37 cellular contexts compared by ENCODE assay signal in genomic region chr6:123625697-123626096, GRCh38. TPM values are rescaled to one million over a fixed set of nuclear protein-coding genes. Genes with fewer than 3 reads are reported as not detected.
"Had no signal": no experiment of that assay in that cellular context is flagged by ENCODE, and none has a peak within 500 bp of the region (broad histone marks: within the 10 kb centered on the region; RNA-seq: fewer than 3 reads in every experiment).

No MANE protein-coding gene starts in this region.

- H3K27ac ChIP-seq: KMS-11 had no signal

- DNase-seq: Karpas-422, Kasumi-1, KG1, MG63, MM.1S, MV-4-11, NCI-H1048, NCI-H1092, NCI-H1092 treated with DMSO at 0.1 percent for 48 hours, NCI-H1105, NCI-H1105 treated with DMSO at 0.1 percent for 48 hours, NCI-H1417, NCI-H1417 treated with DMSO at 0.1 percent for 48 hours, NCI-H1436, NCI-H1436 treated with DMSO at 0.1 percent for 48 hours, NCI-H146, NCI-H1694, NCI-H1694 treated with DMSO at 0.1 percent for 48 hours, NCI-H187, NCI-H187 treated with DMSO at 0.1 percent for 48 hours, NCI-H1930, NCI-H2029, NCI-H2029 treated with DMSO at 0.1 percent for 48 hours, NCI-H2081, NCI-H2081 treated with DMSO at 0.1 percent for 48 hours, NCI-H2107, NCI-H2171, NCI-H2171 treated with DMSO at 0.1 percent for 48 hours, NCI-H2227 treated with DMSO at 0.1 percent for 48 hours, NCI-H226, NCI-H345, NCI-H446, NCI-H446 treated with DMSO at 0.1 percent for 48 hours had no signal

- H3K9ac ChIP-seq: KMS-11 had no signal

- H3K27me3 ChIP-seq: MG63 had no signal

- H3K4me3 ChIP-seq: MG63 had no signal

- H3K36me3 ChIP-seq: MG63 had no signal

- H3K9me3 ChIP-seq: MG63 had no signal

RNA-seq across cellular contexts. Expression of gene TRDN, which starts 11.1 kb away (rescaled TPM):
- total RNA-seq: LHCN-M2, MCF 10A, NCI-H460 had no signal
